ENCODE assay signal across 1 cellular context in genomic region chr19:1825909-1826556, GRCh38.
TF ChIP-seq lines count a peak whose summit lies in the region.

No MANE protein-coding gene starts in this region.

TF ChIP-seq in HCT116, 20 proteins besides CTCF, POLR2A, EP300 and RAD21:
- TF ChIP-seq REST (IDR thresholded peaks at IDR 0.05; ENCODE audit: low read depth) (no peak), SP1 (IDR thresholded peaks at IDR 0.05; ENCODE audit: low read depth) (no peak), JUND (IDR thresholded peaks at IDR 0.05) (no peak), FOSL1 (IDR thresholded peaks at IDR 0.05; ENCODE audit: low read depth) (no peak), ZNF274 (IDR thresholded peaks at IDR 0.05; ENCODE audit: low read depth, low read length) (no peak), ELF1 (IDR thresholded peaks at IDR 0.05; ENCODE audit: borderline replicate concordance, low read depth) (no peak), YY1 (IDR thresholded peaks at IDR 0.05; ENCODE audit: extremely low read depth, insufficient replicate concordance, low read depth, low read length) (no peak), EZH2 (IDR thresholded peaks at IDR 0.05) (no peak), CEBPB (IDR thresholded peaks at IDR 0.05; ENCODE audit: low read depth) (no peak), EGR1 (IDR thresholded peaks at IDR 0.05; ENCODE audit: low read depth) (no peak), CBX3 (IDR thresholded peaks at IDR 0.05; ENCODE audit: low read depth) (no peak), ZFX (IDR thresholded peaks at IDR 0.05) (no peak)
